In genomic region chrX:153688534-153688899, GRCh38 we compare ENCODE assay signal across 1 cellular context.
TF ChIP-seq lines count a peak whose summit lies in the region.

No MANE protein-coding gene starts in this region.

TF ChIP-seq in A549, 52 proteins besides CTCF, POLR2A, EP300 and RAD21 (continued from another document):
- TF ChIP-seq FOSL2 (IDR thresholded peaks at IDR 0.05) (no peak), FOSL2 (CRISPR knock-in tag; IDR thresholded peaks at IDR 0.05) (no peak), ZNF302 (CRISPR knock-in tag; IDR thresholded peaks at IDR 0.05) (no peak), SMC3 (IDR thresholded peaks at IDR 0.05) (no peak), NFE2L2 (conservative IDR thresholded peaks at IDR 0.05; ENCODE audit: low read length) (no peak), CEBPB (IDR thresholded peaks at IDR 0.05) (no peak), MYC (IDR thresholded peaks at IDR 0.05; ENCODE audit: borderline replicate concordance, low read length) (no peak), EHMT2 (IDR thresholded peaks at IDR 0.05; ENCODE audit: low read depth) (no peak), ATOH8 (CRISPR knock-in tag; IDR thresholded peaks at IDR 0.05; ENCODE audit: low read depth) (no peak), HEYL (CRISPR knock-in tag; IDR thresholded peaks at IDR 0.05) (no peak)
